1 cellular context compared by ENCODE assay signal in the genomic region with DNA sequence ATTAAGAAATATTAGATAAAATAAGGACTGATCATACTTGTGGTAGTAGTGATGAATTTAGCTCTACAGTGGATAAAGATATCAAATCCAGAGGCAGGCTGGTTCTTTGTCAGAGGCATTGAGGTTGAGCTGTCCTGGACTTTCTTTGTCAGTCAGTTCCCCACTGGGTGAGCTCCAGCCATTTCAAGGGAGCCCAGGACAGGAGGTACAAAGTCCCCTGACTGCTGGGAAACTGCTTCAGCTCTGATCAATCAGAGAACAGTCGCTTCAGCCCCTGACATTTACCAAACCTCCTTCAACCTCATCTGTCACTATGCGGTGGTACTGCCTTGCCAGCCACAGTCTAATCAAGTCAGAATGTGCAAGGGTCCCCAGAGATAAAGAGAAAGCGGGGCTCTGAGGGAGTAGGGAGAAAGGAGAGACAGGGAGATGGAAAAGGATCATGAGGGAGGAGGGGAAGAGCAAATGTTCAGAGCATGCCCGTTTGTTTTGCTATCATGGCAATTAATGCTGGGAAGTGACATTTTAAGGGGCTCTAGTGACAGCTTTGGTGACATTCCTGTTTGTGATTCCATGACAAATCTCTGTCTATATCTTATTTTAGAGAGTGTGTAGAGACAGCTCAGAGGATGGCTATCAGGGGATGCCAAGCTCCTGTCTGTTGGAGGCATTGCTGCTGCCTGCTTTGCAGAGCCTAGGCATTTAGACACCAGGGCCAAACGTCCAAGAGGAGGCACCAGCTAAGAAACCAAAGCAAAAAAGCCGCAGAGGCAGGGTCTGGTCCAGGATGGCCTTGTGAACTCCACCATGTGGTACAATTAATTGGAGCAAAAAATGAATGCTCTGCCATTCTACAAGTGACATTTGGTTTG.
TF ChIP-seq lines count a peak whose summit lies in the region.

No MANE protein-coding gene starts in this region.

TF ChIP-seq in HepG2, 621 proteins besides CTCF, POLR2A, EP300 and RAD21 (continued from another document):
- TF ChIP-seq HNF4A (CRISPR knock-in tag; IDR thresholded peaks at IDR 0.05) (peak; percentile 18; the same call in 1 of the 2 replicates), SUZ12 (IDR thresholded peaks at IDR 0.05; ENCODE audit: low read depth, low read length) (no peak), RFX5 (IDR thresholded peaks at IDR 0.05; ENCODE audit: low read depth, low read length) (peak; percentile 64), REL (CRISPR knock-in tag; conservative IDR thresholded peaks at IDR 0.05) (no peak)
- TF ChIP-seq, protein P1, sequence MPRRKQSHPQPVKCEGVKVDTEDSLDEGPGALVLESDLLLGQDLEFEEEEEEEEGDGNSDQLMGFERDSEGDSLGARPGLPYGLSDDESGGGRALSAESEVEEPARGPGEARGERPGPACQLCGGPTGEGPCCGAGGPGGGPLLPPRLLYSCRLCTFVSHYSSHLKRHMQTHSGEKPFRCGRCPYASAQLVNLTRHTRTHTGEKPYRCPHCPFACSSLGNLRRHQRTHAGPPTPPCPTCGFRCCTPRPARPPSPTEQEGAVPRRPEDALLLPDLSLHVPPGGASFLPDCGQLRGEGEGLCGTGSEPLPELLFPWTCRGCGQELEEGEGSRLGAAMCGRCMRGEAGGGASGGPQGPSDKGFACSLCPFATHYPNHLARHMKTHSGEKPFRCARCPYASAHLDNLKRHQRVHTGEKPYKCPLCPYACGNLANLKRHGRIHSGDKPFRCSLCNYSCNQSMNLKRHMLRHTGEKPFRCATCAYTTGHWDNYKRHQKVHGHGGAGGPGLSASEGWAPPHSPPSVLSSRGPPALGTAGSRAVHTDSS (CRISPR knock-in tag; conservative IDR thresholded peaks at IDR 0.05), result no peak
TF ChIP-seq in HepG2: peak in this region for 2.
